Comparison of ENCODE assay signal across 33 cellular contexts in genomic region chr15:100437261-100437660, GRCh38.
A peak's percentile ranks its signal among the peaks of the same experiment; 100 is the strongest.
DNase-seq lines count a peak whose midpoint lies in the region; ATAC-seq and TF ChIP-seq lines count a peak whose summit lies in the region.
"Had no signal": no experiment of that assay in that cellular context is flagged by ENCODE, and none has a peak within 500 bp of the region (broad histone marks: within the 10 kb centered on the region; RNA-seq: fewer than 3 reads in every experiment).

No MANE protein-coding gene starts in this region.

- H2BK5ac ChIP-seq in IMR-90 (ENCODE audit: low read depth, low read length, poor library complexity, severe bottlenecking): no peak overlapping the region

- TF ChIP-seq POLR2A in IMR-90 (IDR thresholded peaks at IDR 0.05; ENCODE audit: low read depth, low read length) (no peak), gastrocnemius medialis (IDR thresholded peaks at IDR 0.05) (no peak)

- CTCF ChIA-PET in IMR-90 (lab: Yijun Ruan, JAX) (no interaction called here), GM10248 (lab: Yijun Ruan, JAX) (no interaction called here)

- H3K4me3 ChIP-seq in IMR-90 (ENCODE audit: insufficient read depth, low read depth, low read length): no peak overlapping the region
- no peak overlapping the region for H3K4me3 ChIP-seq in psoas muscle
- no peak overlapping the region for H3K4me3 ChIP-seq in gastrocnemius medialis
- H3K4me3 ChIP-seq: A549; BLaER1; BLaER1 treated with 17β-estradiol and CSF1 and Interleukin-3, amounts not matched to agents 10 nM and 100 nM had no signal

- H3K4me2 ChIP-seq in IMR-90 (ENCODE audit: low read depth, low read length): no peak overlapping the region
- H3K4me2 ChIP-seq: A549; BLaER1; BLaER1 treated with 17β-estradiol and CSF1 and Interleukin-3, amounts not matched to agents 10 nM and 100 nM had no signal

- H2AFZ ChIP-seq in IMR-90 (replicated peaks; ENCODE audit: low read length, poor library complexity): no peak overlapping the region

- TF ChIP-seq CTCF in IMR-90 (conservative IDR thresholded peaks at IDR 0.05; ENCODE audit: low read depth, low read length): no peak
- no peak for TF ChIP-seq CTCF in psoas muscle (IDR thresholded peaks at IDR 0.05)
- no peak for TF ChIP-seq CTCF in gastrocnemius medialis (IDR thresholded peaks at IDR 0.05 in 4 of 5, conservative IDR thresholded peaks at IDR 0.05 in 1 of 5)
- TF ChIP-seq CTCF in GM10248 (IDR thresholded peaks at IDR 0.05; ENCODE audit: control extremely low read depth, extremely low read depth, low read depth, missing control alignments): no peak

- H3K4me1 ChIP-seq in IMR-90 (ENCODE audit: control insufficient read depth, insufficient read depth, low read length) (no peaks in the 10 kb centered on the region), psoas muscle (peaks cover 12% of the 10 kb centered on the region), gastrocnemius medialis (peaks cover 3 to 6% of the 10 kb centered on the region in 2 donors)
- H3K4me1 ChIP-seq: A549, Caco-2 had no signal

- intact Hi-C loops in IMR-90 (cut with micrococcal nuclease) (no loop called here), psoas muscle (cut with DNase I) (loop anchor here (5.0 to 10.0 kb wide), 2 partner anchors 75 to 128 kb away; no protein-coding TSS in a partner anchor), gastrocnemius medialis (cut with DNase I; ENCODE audit: low total_unique reads) (no loop called here)

- H4K5ac ChIP-seq in IMR-90 (ENCODE audit: low read depth, low read length): no peak overlapping the region

- H3K27me3 Mint-ChIP-seq in effector memory CD8-positive, alpha-beta T cell: peaks cover 23 to 24% of the 10 kb centered on the region in 2 donors
- H3K27me3 Mint-ChIP-seq: CD4-positive, alpha-beta memory T cell; CD4-positive, alpha-beta T cell; CD4-positive, CD25-positive, alpha-beta regulatory T cell had no signal

- peak overlapping the region; percentile 42 for H2AK9ac ChIP-seq in IMR-90 (replicated peaks; ENCODE audit: low read depth, low read length, poor library complexity)

- no CpG with 5 or more reads among the region's 3 CpGs for WGBS in IMR-90 (ENCODE audit: extremely low coverage in 2 of 2, insufficient read length in 1 of 2), 2 experiments
- WGBS in psoas muscle, 3 donors: 29 to 51% (median 50%) methylated on average over 3 of the region's 3 CpGs

- H3K4me3 Mint-ChIP-seq in effector memory CD8-positive, alpha-beta T cell: no peak overlapping the region
- H3K4me3 Mint-ChIP-seq: B cell; CD14-positive monocyte; CD4-positive, alpha-beta memory T cell; CD4-positive, alpha-beta T cell; CD4-positive, CD25-positive, alpha-beta regulatory T cell; CD8-positive, alpha-beta memory T cell; CD8-positive, alpha-beta T cell had no signal

- no peaks in the 10 kb centered on the region for H3K79me1 ChIP-seq in IMR-90 (ENCODE audit: low read depth in 1 of 2, low read length in 2 of 2)

- H3K9me3 ChIP-seq in IMR-90 (ENCODE audit: control insufficient read depth, insufficient read depth, low read length) (peaks cover 20% of the 10 kb centered on the region), psoas muscle (no peaks in the 10 kb centered on the region), gastrocnemius medialis (no peaks in the 10 kb centered on the region)
- H3K9me3 ChIP-seq: A549; BE2C; BLaER1 treated with 17β-estradiol and CSF1 and Interleukin-3, amounts not matched to agents 10 nM and 100 nM; Caco-2 had no signal

- no peak overlapping the region for H4K8ac ChIP-seq in IMR-90 (ENCODE audit: low read depth in 2 of 2, low read length in 2 of 2)

- no peaks in the 10 kb centered on the region for H3K9me1 ChIP-seq in IMR-90 (ENCODE audit: insufficient read depth, low read length)

- H3K4me1 Mint-ChIP-seq in effector memory CD8-positive, alpha-beta T cell (ENCODE audit: low read depth in 2 of 2): no peaks in the 10 kb centered on the region
- H3K4me1 Mint-ChIP-seq: B cell; CD8-positive, alpha-beta memory T cell had no signal

- in situ Hi-C loops in IMR-90 (cut with MboI; ENCODE audit: low sequenced_read_pairs): no loop called here
- in situ Hi-C loops in gastrocnemius medialis (cut with MboI; ENCODE audit: low sequenced_read_pairs in 4 of 4): loop anchor here in 1 of 4 donors (25.0 kb wide), 1 partner anchor 125 kb away; no protein-coding TSS in a partner anchor

- no peak overlapping the region for H3K56ac ChIP-seq in IMR-90 (ENCODE audit: extremely low read depth, insufficient read depth, low read length)

- DNase-seq in IMR-90: no peak
- no peak for DNase-seq in psoas muscle
- DNase-seq in gastrocnemius medialis: peak in 1 of 2 donors; percentile 10
- no peak for DNase-seq in GM10248 (ENCODE audit: extremely low spot score)
- DNase-seq in effector memory CD8-positive, alpha-beta T cell: no peak
- no peak for DNase-seq in iPS-NIHi11 (ENCODE audit: low spot score)
- DNase-seq: 8988T; ACHN; AML-193; BE2C; C1 segment of cervical spinal cord; Caco-2; Calu3; CD4-positive, alpha-beta memory T cell; CD4-positive, alpha-beta T cell; CD4-positive, CD25-positive, alpha-beta regulatory T cell; CD8-positive, alpha-beta memory T cell; CD8-positive, alpha-beta T cell; COR-L47; DMS 273 treated with DMSO at 0.1 percent for 48 hours; DMS153; DMS53; DMS79; DMS79 treated with DMSO at 0.1 percent for 48 hours; DND-41; EL had no signal

- H3K36me3 Mint-ChIP-seq in effector memory CD8-positive, alpha-beta T cell (ENCODE audit: insufficient read depth): no peaks in the 10 kb centered on the region
- H3K36me3 Mint-ChIP-seq: CD14-positive monocyte; CD4-positive, alpha-beta memory T cell; CD4-positive, CD25-positive, alpha-beta regulatory T cell; CD8-positive, alpha-beta memory T cell; CD8-positive, alpha-beta T cell had no signal

- ATAC-seq in IMR-90 (ENCODE audit: low read depth) (no peak), psoas muscle (peak; percentile 40 to 73 (median 62)), gastrocnemius medialis (peak; percentile 68 to 81)
- no peak for ATAC-seq in effector memory CD8-positive, alpha-beta T cell (replicated peaks)
- ATAC-seq: A549; CD8-positive, alpha-beta T cell had no signal

- H3K14ac ChIP-seq in IMR-90 (replicated peaks; ENCODE audit: low read depth, low read length): no peak overlapping the region

- H3K27ac ChIP-seq in IMR-90 (ENCODE audit: insufficient read depth, low read length): no peak overlapping the region
- H3K27ac ChIP-seq in psoas muscle: no peak overlapping the region
- H3K27ac ChIP-seq in gastrocnemius medialis: peak overlapping the region in 1 of 4 donors; percentile 11
- H3K27ac ChIP-seq: 22Rv1; A549; BLaER1; BLaER1 treated with 17β-estradiol and CSF1 and Interleukin-3, amounts not matched to agents 10 nM and 100 nM; C4-2B had no signal

- no peak overlapping the region for H3K27ac Mint-ChIP-seq in effector memory CD8-positive, alpha-beta T cell
- H3K27ac Mint-ChIP-seq: B cell; CD14-positive monocyte; CD4-positive, alpha-beta memory T cell; CD4-positive, alpha-beta T cell; CD8-positive, alpha-beta memory T cell; CD8-positive, alpha-beta T cell had no signal

- dilution Hi-C loops in IMR-90 (cut with HindIII; ENCODE audit: low sequenced_read_pairs, unreplicated experiment): no loop called here

- no peak overlapping the region for H2AK5ac ChIP-seq in IMR-90 (ENCODE audit: low read depth, low read length)

- no peak overlapping the region for H4K91ac ChIP-seq in IMR-90 (ENCODE audit: insufficient read depth, low read depth, low read length)

- H3K36me3 ChIP-seq in IMR-90 (ENCODE audit: control insufficient read depth, insufficient read depth, low read length) (no peaks in the 10 kb centered on the region), psoas muscle (ENCODE audit: insufficient read depth in 1 of 2, low read depth in 1 of 2) (no peaks in the 10 kb centered on the region), gastrocnemius medialis (no peaks in the 10 kb centered on the region)
- H3K36me3 ChIP-seq: BE2C; BLaER1; BLaER1 treated with 17β-estradiol and CSF1 and Interleukin-3, amounts not matched to agents 10 nM and 100 nM had no signal

- H2BK120ac ChIP-seq in IMR-90 (ENCODE audit: low read depth, low read length): no peak overlapping the region

- peaks cover 0 to 2% of the 10 kb centered on the region in 2 donors for H3K9me3 Mint-ChIP-seq in effector memory CD8-positive, alpha-beta T cell
- H3K9me3 Mint-ChIP-seq: CD4-positive, alpha-beta memory T cell; CD4-positive, alpha-beta T cell; CD8-positive, alpha-beta memory T cell had no signal

- no peak overlapping the region for H2BK20ac ChIP-seq in IMR-90 (ENCODE audit: low read depth, low read length)

- H3K27me3 ChIP-seq in IMR-90 (ENCODE audit: control insufficient read depth, insufficient read depth, low read length) (no peaks in the 10 kb centered on the region), psoas muscle (ENCODE audit: insufficient read depth in 3 of 3, low read length in 2 of 3) (no peaks in the 10 kb centered on the region), gastrocnemius medialis (no peaks in the 10 kb centered on the region)
- H3K27me3 ChIP-seq: BE2C; BLaER1; BLaER1 treated with 17β-estradiol and CSF1 and Interleukin-3, amounts not matched to agents 10 nM and 100 nM had no signal

- no peaks in the 10 kb centered on the region for H4K20me1 ChIP-seq in IMR-90 (ENCODE audit: insufficient read depth, low read length)
- H4K20me1 ChIP-seq: BLaER1; BLaER1 treated with 17β-estradiol and CSF1 and Interleukin-3, amounts not matched to agents 10 nM and 100 nM had no signal

- H3K23ac ChIP-seq in IMR-90 (ENCODE audit: low read depth, low read length): no peak overlapping the region

- H3K18ac ChIP-seq in IMR-90 (ENCODE audit: low read depth, low read length): no peak overlapping the region

- no peak for TF ChIP-seq RAD21 in IMR-90 (IDR thresholded peaks at IDR 0.05; ENCODE audit: low read length)

- H3K4ac ChIP-seq in IMR-90 (ENCODE audit: low read depth, low read length): no peak overlapping the region

- no peak overlapping the region for H2BK15ac ChIP-seq in IMR-90 (ENCODE audit: low read depth, low read length)

- no peak overlapping the region for H3K9ac ChIP-seq in IMR-90 (ENCODE audit: low read depth, low read length)
- H3K9ac ChIP-seq: BLaER1; BLaER1 treated with 17β-estradiol and CSF1 and Interleukin-3, amounts not matched to agents 10 nM and 100 nM had no signal

- BruUV-seq in IMR-90 (replicated peaks; lab: Mats Ljungman, UMichigan): no TSS peak

- POLR2A ChIA-PET in IMR-90 (lab: Charles Lee; ENCODE audit: unreplicated experiment): no interaction called here
- POLR2A ChIA-PET in GM10248 (lab: Yijun Ruan, JAX): no interaction called here

TF ChIP-seq in IMR-90, 13 proteins besides CTCF, POLR2A, EP300 and RAD21:
- TF ChIP-seq NFE2L2 (IDR thresholded peaks at IDR 0.05; ENCODE audit: low read depth, low read length) (no peak), CHD1 (IDR thresholded peaks at IDR 0.05; ENCODE audit: low read depth, low read length) (no peak), SMC3 (IDR thresholded peaks at IDR 0.05; ENCODE audit: low read depth, low read length) (no peak), MAZ (IDR thresholded peaks at IDR 0.05; ENCODE audit: borderline replicate concordance, low read depth, low read length) (no peak)

Comparison
In these comparisons a context has a peak if more than half of its experiments do, and no peak if none do; other contexts are left out.
1. ATAC-seq: peak in psoas muscle (4 of 4) and gastrocnemius medialis (2 of 2); none in IMR-90 (single experiment) and effector memory CD8-positive, alpha-beta T cell (single experiment).
2. intact Hi-C loops: an anchor here in psoas muscle (5.0 to 10.0 kb wide); none called in IMR-90 and gastrocnemius medialis.